1 cellular context compared by ENCODE assay signal in genomic region chr1:97137862-97138514, GRCh38.
TF ChIP-seq lines count a peak whose summit lies in the region.

No MANE protein-coding gene starts in this region.

TF ChIP-seq in HCT116, 20 proteins besides CTCF, POLR2A, EP300 and RAD21 (continued from another document):
- TF ChIP-seq REST (IDR thresholded peaks at IDR 0.05; ENCODE audit: low read depth) (no peak), POLR2AphosphoS5 (IDR thresholded peaks at IDR 0.05; ENCODE audit: low read depth, low read length) (no peak)
